In the genomic region with DNA sequence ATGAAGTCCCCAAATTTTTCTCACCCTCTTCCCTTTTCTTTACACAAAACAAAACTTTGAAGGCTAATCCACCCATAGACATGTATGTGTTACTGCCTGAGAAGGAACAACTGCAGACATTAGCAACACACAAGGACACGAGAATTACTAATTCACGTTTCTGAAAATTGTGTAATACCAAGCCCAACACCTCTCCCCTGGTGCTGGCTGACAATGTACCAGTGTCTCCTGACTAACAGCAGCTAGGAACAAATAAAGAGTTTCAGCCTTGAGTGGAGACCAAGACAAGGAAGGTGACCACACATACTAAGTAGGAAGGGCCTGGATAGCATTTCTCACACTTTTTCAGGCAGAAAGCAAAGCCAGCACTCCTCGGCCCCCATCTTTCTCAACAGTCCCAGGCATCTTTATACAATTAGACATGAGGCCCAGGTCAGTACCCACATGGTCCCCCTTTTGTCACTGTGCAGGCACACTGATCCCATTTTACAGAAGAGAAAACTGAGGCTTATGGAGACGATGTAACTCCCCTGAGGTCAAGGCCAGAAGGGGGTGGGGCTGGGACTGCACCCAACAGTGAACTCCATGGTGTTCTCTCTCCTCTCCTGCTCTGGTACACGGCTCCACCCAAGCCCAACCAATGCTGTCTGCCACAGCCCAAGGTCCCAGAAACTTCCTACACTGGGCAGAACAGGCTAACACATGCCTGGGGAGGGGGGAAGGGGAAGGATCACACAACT, we compare ENCODE assay signal across 1 cellular context.
TF ChIP-seq lines count a peak whose summit lies in the region.

No MANE protein-coding gene starts in this region.

TF ChIP-seq in HepG2, 621 proteins besides CTCF, POLR2A, EP300 and RAD21 (continued from another document):
- TF ChIP-seq CEBPG (CRISPR knock-in tag; IDR thresholded peaks at IDR 0.05) (peak; percentile 68), KLF6 (CRISPR knock-in tag; IDR thresholded peaks at IDR 0.05) (0 out of 2 replicates have a peak, but pooled peaks have one; percentile 15), ZNF335 (CRISPR knock-in tag; IDR thresholded peaks at IDR 0.05) (no peak), IRF2 (CRISPR knock-in tag; IDR thresholded peaks at IDR 0.05) (no peak), GLI4 (CRISPR knock-in tag; IDR thresholded peaks at IDR 0.05; ENCODE audit: borderline replicate concordance) (no peak), RXRA (CRISPR knock-in tag; IDR thresholded peaks at IDR 0.05) (peak; percentile 63; the same call in 1 of the 2 replicates), ATAD3A (CRISPR knock-in tag; IDR thresholded peaks at IDR 0.05) (no peak), SMARCC2 (IDR thresholded peaks at IDR 0.05) (no peak), TBX2 (CRISPR knock-in tag; IDR thresholded peaks at IDR 0.05; ENCODE audit: borderline replicate concordance) (peak; percentile 59; the same call in 1 of the 2 replicates), NFKBIZ (CRISPR knock-in tag; IDR thresholded peaks at IDR 0.05) (no peak), ELF4 (CRISPR knock-in tag; IDR thresholded peaks at IDR 0.05; ENCODE audit: borderline replicate concordance) (no peak), PAF1 (CRISPR knock-in tag; IDR thresholded peaks at IDR 0.05) (no peak), ARNTL (CRISPR knock-in tag; IDR thresholded peaks at IDR 0.05) (0 out of 2 replicates have a peak, but pooled peaks have one; percentile 30), SOX5 (CRISPR knock-in tag; IDR thresholded peaks at IDR 0.05; ENCODE audit: borderline replicate concordance) (peak; percentile 43; the same call in 1 of the 2 replicates), TEAD2 (CRISPR knock-in tag; IDR thresholded peaks at IDR 0.05) (no peak), SP4 (CRISPR knock-in tag; IDR thresholded peaks at IDR 0.05) (no peak), MAF1 (CRISPR knock-in tag; IDR thresholded peaks at IDR 0.05; ENCODE audit: borderline replicate concordance) (no peak), MTF1 (CRISPR knock-in tag; IDR thresholded peaks at IDR 0.05) (no peak), MIXL1 (CRISPR knock-in tag; IDR thresholded peaks at IDR 0.05) (no peak), ZNF83 (CRISPR knock-in tag; IDR thresholded peaks at IDR 0.05; ENCODE audit: borderline replicate concordance) (no peak), ZNF841 (CRISPR knock-in tag; IDR thresholded peaks at IDR 0.05; ENCODE audit: borderline replicate concordance) (no peak), STAG1 (CRISPR knock-in tag; IDR thresholded peaks at IDR 0.05) (no peak), POGZ (CRISPR knock-in tag; IDR thresholded peaks at IDR 0.05) (0 out of 2 replicates have a peak, but pooled peaks have one; percentile 29), ZMYM4 (CRISPR knock-in tag; IDR thresholded peaks at IDR 0.05) (no peak; the same call in 1 of the 2 replicates), GPN1 (CRISPR knock-in tag; IDR thresholded peaks at IDR 0.05; ENCODE audit: borderline replicate concordance) (no peak), MED13 (CRISPR knock-in tag; IDR thresholded peaks at IDR 0.05) (no peak), REPIN1 (CRISPR knock-in tag; IDR thresholded peaks at IDR 0.05; ENCODE audit: borderline replicate concordance, low read depth) (no peak), BCL6 (CRISPR knock-in tag; IDR thresholded peaks at IDR 0.05) (no peak), RBM22 (optimal IDR thresholded peaks at IDR 0.05; ENCODE audit: low read length) (no peak), ZNF496 (CRISPR knock-in tag; IDR thresholded peaks at IDR 0.05; ENCODE audit: insufficient replicate concordance) (no peak), GATAD1 (CRISPR knock-in tag; IDR thresholded peaks at IDR 0.05) (0 out of 2 replicates have a peak, but pooled peaks have one; percentile 15), ZNF530 (CRISPR knock-in tag; IDR thresholded peaks at IDR 0.05; ENCODE audit: low read depth) (no peak)
- TF ChIP-seq, protein P1, sequence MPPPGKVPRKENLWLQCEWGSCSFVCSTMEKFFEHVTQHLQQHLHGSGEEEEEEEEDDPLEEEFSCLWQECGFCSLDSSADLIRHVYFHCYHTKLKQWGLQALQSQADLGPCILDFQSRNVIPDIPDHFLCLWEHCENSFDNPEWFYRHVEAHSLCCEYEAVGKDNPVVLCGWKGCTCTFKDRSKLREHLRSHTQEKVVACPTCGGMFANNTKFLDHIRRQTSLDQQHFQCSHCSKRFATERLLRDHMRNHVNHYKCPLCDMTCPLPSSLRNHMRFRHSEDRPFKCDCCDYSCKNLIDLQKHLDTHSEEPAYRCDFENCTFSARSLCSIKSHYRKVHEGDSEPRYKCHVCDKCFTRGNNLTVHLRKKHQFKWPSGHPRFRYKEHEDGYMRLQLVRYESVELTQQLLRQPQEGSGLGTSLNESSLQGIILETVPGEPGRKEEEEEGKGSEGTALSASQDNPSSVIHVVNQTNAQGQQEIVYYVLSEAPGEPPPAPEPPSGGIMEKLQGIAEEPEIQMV (CRISPR knock-in tag; IDR thresholded peaks at IDR 0.05; ENCODE audit: low read depth) = no peak
- TF ChIP-seq, protein P2, sequence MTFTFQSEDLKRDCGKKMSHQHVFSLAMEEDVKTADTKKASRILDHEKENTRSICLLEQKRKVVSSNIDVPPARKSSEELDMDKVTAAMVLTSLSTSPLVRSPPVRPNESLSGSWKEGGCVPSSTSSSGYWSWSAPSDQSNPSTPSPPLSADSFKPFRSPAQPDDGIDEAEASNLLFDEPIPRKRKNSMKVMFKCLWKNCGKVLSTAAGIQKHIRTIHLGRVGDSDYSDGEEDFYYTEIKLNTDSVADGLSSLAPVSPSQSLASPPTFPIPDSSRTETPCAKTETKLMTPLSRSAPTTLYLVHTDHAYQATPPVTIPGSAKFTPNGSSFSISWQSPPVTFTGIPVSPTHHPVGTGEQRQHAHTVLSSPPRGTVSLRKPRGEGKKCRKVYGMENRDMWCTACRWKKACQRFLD (CRISPR knock-in tag; IDR thresholded peaks at IDR 0.05; ENCODE audit: borderline replicate concordance) = no peak
- TF ChIP-seq, protein P3, sequence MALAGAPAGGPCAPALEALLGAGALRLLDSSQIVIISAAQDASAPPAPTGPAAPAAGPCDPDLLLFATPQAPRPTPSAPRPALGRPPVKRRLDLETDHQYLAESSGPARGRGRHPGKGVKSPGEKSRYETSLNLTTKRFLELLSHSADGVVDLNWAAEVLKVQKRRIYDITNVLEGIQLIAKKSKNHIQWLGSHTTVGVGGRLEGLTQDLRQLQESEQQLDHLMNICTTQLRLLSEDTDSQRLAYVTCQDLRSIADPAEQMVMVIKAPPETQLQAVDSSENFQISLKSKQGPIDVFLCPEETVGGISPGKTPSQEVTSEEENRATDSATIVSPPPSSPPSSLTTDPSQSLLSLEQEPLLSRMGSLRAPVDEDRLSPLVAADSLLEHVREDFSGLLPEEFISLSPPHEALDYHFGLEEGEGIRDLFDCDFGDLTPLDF (CRISPR knock-in tag; IDR thresholded peaks at IDR 0.05) = no peak
- TF ChIP-seq, protein P4, sequence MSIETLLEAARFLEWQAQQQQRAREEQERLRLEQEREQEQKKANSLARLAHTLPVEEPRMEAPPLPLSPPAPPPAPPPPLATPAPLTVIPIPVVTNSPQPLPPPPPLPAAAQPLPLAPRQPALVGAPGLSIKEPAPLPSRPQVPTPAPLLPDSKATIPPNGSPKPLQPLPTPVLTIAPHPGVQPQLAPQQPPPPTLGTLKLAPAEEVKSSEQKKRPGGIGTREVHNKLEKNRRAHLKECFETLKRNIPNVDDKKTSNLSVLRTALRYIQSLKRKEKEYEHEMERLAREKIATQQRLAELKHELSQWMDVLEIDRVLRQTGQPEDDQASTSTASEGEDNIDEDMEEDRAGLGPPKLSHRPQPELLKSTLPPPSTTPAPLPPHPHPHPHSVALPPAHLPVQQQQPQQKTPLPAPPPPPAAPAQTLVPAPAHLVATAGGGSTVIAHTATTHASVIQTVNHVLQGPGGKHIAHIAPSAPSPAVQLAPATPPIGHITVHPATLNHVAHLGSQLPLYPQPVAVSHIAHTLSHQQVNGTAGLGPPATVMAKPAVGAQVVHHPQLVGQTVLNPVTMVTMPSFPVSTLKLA (IDR thresholded peaks at IDR 0.05) = 0 out of 2 replicates have a peak, but pooled peaks have one; percentile 23
- TF ChIP-seq, protein P5, sequence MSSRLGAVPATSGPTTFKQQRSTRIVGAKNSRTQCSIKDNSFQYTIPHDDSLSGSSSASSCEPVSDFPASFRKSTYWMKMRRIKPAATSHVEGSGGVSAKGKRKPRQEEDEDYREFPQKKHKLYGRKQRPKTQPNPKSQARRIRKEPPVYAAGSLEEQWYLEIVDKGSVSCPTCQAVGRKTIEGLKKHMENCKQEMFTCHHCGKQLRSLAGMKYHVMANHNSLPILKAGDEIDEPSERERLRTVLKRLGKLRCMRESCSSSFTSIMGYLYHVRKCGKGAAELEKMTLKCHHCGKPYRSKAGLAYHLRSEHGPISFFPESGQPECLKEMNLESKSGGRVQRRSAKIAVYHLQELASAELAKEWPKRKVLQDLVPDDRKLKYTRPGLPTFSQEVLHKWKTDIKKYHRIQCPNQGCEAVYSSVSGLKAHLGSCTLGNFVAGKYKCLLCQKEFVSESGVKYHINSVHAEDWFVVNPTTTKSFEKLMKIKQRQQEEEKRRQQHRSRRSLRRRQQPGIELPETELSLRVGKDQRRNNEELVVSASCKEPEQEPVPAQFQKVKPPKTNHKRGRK (CRISPR knock-in tag; IDR thresholded peaks at IDR 0.05) = no peak
- TF ChIP-seq, protein P6, sequence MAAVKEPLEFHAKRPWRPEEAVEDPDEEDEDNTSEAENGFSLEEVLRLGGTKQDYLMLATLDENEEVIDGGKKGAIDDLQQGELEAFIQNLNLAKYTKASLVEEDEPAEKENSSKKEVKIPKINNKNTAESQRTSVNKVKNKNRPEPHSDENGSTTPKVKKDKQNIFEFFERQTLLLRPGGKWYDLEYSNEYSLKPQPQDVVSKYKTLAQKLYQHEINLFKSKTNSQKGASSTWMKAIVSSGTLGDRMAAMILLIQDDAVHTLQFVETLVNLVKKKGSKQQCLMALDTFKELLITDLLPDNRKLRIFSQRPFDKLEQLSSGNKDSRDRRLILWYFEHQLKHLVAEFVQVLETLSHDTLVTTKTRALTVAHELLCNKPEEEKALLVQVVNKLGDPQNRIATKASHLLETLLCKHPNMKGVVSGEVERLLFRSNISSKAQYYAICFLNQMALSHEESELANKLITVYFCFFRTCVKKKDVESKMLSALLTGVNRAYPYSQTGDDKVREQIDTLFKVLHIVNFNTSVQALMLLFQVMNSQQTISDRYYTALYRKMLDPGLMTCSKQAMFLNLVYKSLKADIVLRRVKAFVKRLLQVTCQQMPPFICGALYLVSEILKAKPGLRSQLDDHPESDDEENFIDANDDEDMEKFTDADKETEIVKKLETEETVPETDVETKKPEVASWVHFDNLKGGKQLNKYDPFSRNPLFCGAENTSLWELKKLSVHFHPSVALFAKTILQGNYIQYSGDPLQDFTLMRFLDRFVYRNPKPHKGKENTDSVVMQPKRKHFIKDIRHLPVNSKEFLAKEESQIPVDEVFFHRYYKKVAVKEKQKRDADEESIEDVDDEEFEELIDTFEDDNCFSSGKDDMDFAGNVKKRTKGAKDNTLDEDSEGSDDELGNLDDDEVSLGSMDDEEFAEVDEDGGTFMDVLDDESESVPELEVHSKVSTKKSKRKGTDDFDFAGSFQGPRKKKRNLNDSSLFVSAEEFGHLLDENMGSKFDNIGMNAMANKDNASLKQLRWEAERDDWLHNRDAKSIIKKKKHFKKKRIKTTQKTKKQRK (IDR thresholded peaks at IDR 0.05; ENCODE audit: low read length) = no peak
- TF ChIP-seq, protein P7, sequence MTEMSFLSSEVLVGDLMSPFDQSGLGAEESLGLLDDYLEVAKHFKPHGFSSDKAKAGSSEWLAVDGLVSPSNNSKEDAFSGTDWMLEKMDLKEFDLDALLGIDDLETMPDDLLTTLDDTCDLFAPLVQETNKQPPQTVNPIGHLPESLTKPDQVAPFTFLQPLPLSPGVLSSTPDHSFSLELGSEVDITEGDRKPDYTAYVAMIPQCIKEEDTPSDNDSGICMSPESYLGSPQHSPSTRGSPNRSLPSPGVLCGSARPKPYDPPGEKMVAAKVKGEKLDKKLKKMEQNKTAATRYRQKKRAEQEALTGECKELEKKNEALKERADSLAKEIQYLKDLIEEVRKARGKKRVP (CRISPR knock-in tag; IDR thresholded peaks at IDR 0.05) = no peak
